ENCODE assay signal across 8 cellular contexts in genomic region chr11:8959546-8960166, GRCh38.
A peak's percentile ranks its signal among the peaks of the same experiment; 100 is the strongest.
DNase-seq lines count a peak whose midpoint lies in the region; ATAC-seq, FAIRE-seq and TF ChIP-seq lines count a peak whose summit lies in the region.

No MANE protein-coding gene starts in this region.

- H3K36me3 Mint-ChIP-seq in stimulated activated naive B cell treated with anti-CD40 and anti-IgM and Interleukin-4, amounts not matched to agents 10 μg/mL and 1 μg/mL and 100 μg/mL, for 72 hours = peaks cover 11 to 18% of the 10 kb centered on the region in 2 donors

- in situ Hi-C loops in astrocyte of the cerebellum (cut with HindIII; ENCODE audit: low sequenced_read_pairs) = no loop called here

- ATAC-seq in GM18868 (IDR thresholded peaks at IDR 0.05; ENCODE audit: unreplicated experiment) (peak; percentile 40), HG03432 (IDR thresholded peaks at IDR 0.05; ENCODE audit: unreplicated experiment) (peak; percentile 40)
- ATAC-seq in stimulated activated naive B cell treated with anti-CD40 and anti-IgM and Interleukin-4, amounts not matched to agents 10 μg/mL and 1 μg/mL and 100 μg/mL, for 72 hours (replicated peaks) = peak; percentile 35 to 41

- DNase-seq in DMS 273 treated with DMSO at 0.1 percent for 48 hours (lab: John Stamatoyannopoulos, UW) = peak; percentile 5
- peak; percentile 66 for DNase-seq in NOMO-1 treated with DMSO at 0.1 percent for 48 hours (lab: John Stamatoyannopoulos, UW; ENCODE audit: unreplicated experiment)
- DNase-seq in astrocyte of the cerebellum (ENCODE audit: low read depth) = peak; percentile 84
- peak; percentile 24 for DNase-seq in stimulated activated naive B cell treated with anti-CD40 and anti-IgM and Interleukin-4, amounts not matched to agents 10 μg/mL and 1 μg/mL and 100 μg/mL, for 72 hours
- DNase-seq in HK-2 (ENCODE audit: unreplicated experiment) = no peak

- H3K4me1 Mint-ChIP-seq in stimulated activated naive B cell treated with anti-CD40 and anti-IgM and Interleukin-4, amounts not matched to agents 10 μg/mL and 1 μg/mL and 100 μg/mL, for 72 hours = peaks cover 15 to 37% of the 10 kb centered on the region in 2 donors

- H3K27ac Mint-ChIP-seq in stimulated activated naive B cell treated with anti-CD40 and anti-IgM and Interleukin-4, amounts not matched to agents 10 μg/mL and 1 μg/mL and 100 μg/mL, for 72 hours = no peak overlapping the region

- H3K9me3 Mint-ChIP-seq in stimulated activated naive B cell treated with anti-CD40 and anti-IgM and Interleukin-4, amounts not matched to agents 10 μg/mL and 1 μg/mL and 100 μg/mL, for 72 hours = no peaks in the 10 kb centered on the region

- peak; percentile 89 for FAIRE-seq in islet of Langerhans (lab: Jason Lieb, UNC)

- no peak overlapping the region for H3K4me3 Mint-ChIP-seq in stimulated activated naive B cell treated with anti-CD40 and anti-IgM and Interleukin-4, amounts not matched to agents 10 μg/mL and 1 μg/mL and 100 μg/mL, for 72 hours

- no peak overlapping the region for H3K4me3 ChIP-seq in astrocyte of the cerebellum (ENCODE audit: low read depth, low read length)

- TF ChIP-seq CTCF in astrocyte of the cerebellum (IDR thresholded peaks at IDR 0.05; ENCODE audit: low read depth, low read length, missing control alignments) = peak; percentile 65

- H3K27me3 Mint-ChIP-seq in stimulated activated naive B cell treated with anti-CD40 and anti-IgM and Interleukin-4, amounts not matched to agents 10 μg/mL and 1 μg/mL and 100 μg/mL, for 72 hours = no peaks in the 10 kb centered on the region
